In the genomic region with DNA sequence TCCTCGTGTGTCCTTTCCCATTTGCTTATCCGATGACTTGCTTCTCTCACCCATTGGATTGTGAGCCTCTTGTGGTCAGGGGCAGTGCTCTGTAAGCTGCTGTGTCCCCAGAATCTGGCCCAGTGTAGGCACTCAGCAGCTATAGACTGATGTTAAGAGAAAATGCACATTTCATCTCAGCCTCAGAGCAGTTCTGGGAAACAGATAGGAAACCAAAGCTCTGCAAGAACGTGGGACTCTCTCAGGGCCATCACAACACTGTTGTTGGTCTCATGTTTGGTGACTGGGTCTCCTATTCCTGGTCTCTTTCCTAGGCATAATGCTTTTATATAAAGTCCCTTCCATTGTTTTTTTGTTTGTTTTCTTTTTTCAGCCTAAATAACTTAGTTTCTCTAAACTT, we compare ENCODE assay signal across 36 cellular contexts.
"Had no signal": no experiment of that assay in that cellular context is flagged by ENCODE, and none has a peak within 500 bp of the region (broad histone marks: within the 10 kb centered on the region; RNA-seq: fewer than 3 reads in every experiment).

No MANE protein-coding gene starts in this region.

- H3K4me3 Mint-ChIP-seq: activated B cell treated with CpG ODN at 0.5 μM for 24 hours; activated T-cell treated with anti-CD3 and anti-CD28 coated beads, Interleukin-2, amount 50 U/mL, for 72 hours; activated T-helper 17 cell treated with anti-CD3 and anti-CD28 coated beads, Interleukin-2, amount 50 U/mL, for 72 hours; T-cell had no signal

- H3K9me3 ChIP-seq: adrenal gland, body of pancreas, breast epithelium had no signal

- H3K36me3 ChIP-seq: adrenal gland, breast epithelium had no signal

- H3K4me1 Mint-ChIP-seq: activated B cell treated with CpG ODN at 0.5 μM for 24 hours had no signal

- H3K4me1 ChIP-seq: breast epithelium had no signal

- H3K27me3 ChIP-seq: adrenal gland, body of pancreas, breast epithelium had no signal

- H3K36me3 Mint-ChIP-seq: T-cell had no signal

- H3K9me3 Mint-ChIP-seq: activated B cell treated with CpG ODN at 0.5 μM for 24 hours; activated T-cell treated with anti-CD3 and anti-CD28 coated beads, Interleukin-2, amount 50 U/mL, for 72 hours; activated T-helper 17 cell treated with anti-CD3 and anti-CD28 coated beads, Interleukin-2, amount 50 U/mL, for 72 hours; T-cell had no signal

- H3K27me3 Mint-ChIP-seq: activated B cell treated with CpG ODN at 0.5 μM for 24 hours; activated T-helper 17 cell treated with anti-CD3 and anti-CD28 coated beads, Interleukin-2, amount 50 U/mL, for 72 hours had no signal

- H3K27ac Mint-ChIP-seq: activated B cell treated with CpG ODN at 0.5 μM for 24 hours; activated T-cell treated with anti-CD3 and anti-CD28 coated beads, Interleukin-2, amount 50 U/mL, for 72 hours; activated T-helper 17 cell treated with anti-CD3 and anti-CD28 coated beads, Interleukin-2, amount 50 U/mL, for 72 hours; T-cell had no signal

- DNase-seq: activated B cell treated with CpG ODN at 0.5 μM for 24 hours; activated CD4-positive, alpha-beta T cell treated with anti-CD3 and anti-CD28 coated beads for 4 hours; activated CD4-positive, alpha-beta T cell treated with anti-CD3 and anti-CD28 coated beads, Interleukin-2, amount 50 U/mL, for 4 hours; activated CD4-positive, CD25-positive, alpha-beta regulatory T cell treated with anti-CD3 and anti-CD28 coated beads, Interleukin-2, amount 50 U/mL, for 72 hours; activated effector memory CD4-positive, alpha-beta T cell treated with anti-CD3 and anti-CD28 coated beads, Interleukin-2, amount 50 U/mL, for 16 hours; activated naive CD4-positive, alpha-beta T cell; activated naive CD4-positive, alpha-beta T cell treated with anti-CD3 and anti-CD28 coated beads, Interleukin-2, amount 50 U/mL, for 16 hours; activated T-cell treated with anti-CD3 and anti-CD28 coated beads, Interleukin-2, amount 50 U/mL, for 1 hour; activated T-cell treated with anti-CD3 and anti-CD28 coated beads, Interleukin-2, amount 50 U/mL, for 72 hours; adrenal gland; body of pancreas; caudate nucleus; cerebellar nuclear complex; NCI-H1048; NCI-H1105 treated with DMSO at 0.1 percent for 48 hours; NCI-H1436; NCI-H1694; NCI-H1930; NCI-H2081 treated with DMSO at 0.1 percent for 48 hours; NCI-H510A; NCI-H526; NCI-H748 treated with DMSO at 0.1 percent for 48 hours; NK-92 treated with Interleukin-12 subunit alpha and Interleukin-12 subunit beta, amount 100 ng/mL, for 24 hours; PC-3; SIG-M5; T-cell; T-helper 2 cell; T-helper 9 cell had no signal

- H3K27ac ChIP-seq: adrenal gland, body of pancreas, breast epithelium, RWPE1, VCaP had no signal

- ATAC-seq: activated T-cell treated with anti-CD3 and anti-CD28 coated beads, Interleukin-2, amount 50 U/mL, for 72 hours; activated T-helper 17 cell treated with anti-CD3 and anti-CD28 coated beads, Interleukin-2, amount 50 U/mL, for 72 hours; body of pancreas; PC-3; Right ventricle myocardium inferior; SK-N-SH treated with all-trans-retinoic acid at 6 μM for 48 hours; T-cell had no signal

- FAIRE-seq: astrocyte, RCC 7860 had no signal

- H3K4me3 ChIP-seq: adrenal gland, body of pancreas, breast epithelium had no signal
